Comparison of ENCODE assay signal across 2 cellular contexts in genomic region chr2:159715451-159715850, GRCh38.
TF ChIP-seq lines count a peak whose summit lies in the region.

No MANE protein-coding gene starts in this region.

TF ChIP-seq in PFSK-1, 5 proteins besides CTCF, POLR2A, EP300 and RAD21:
- TF ChIP-seq REST (IDR thresholded peaks at IDR 0.05; ENCODE audit: insufficient read depth in 1 of 2, low read depth in 2 of 2, low read length in 2 of 2), result no peak
- 0 out of 2 replicates have a peak, but pooled peaks have one; percentile 41 for TF ChIP-seq POLR2AphosphoS5 (IDR thresholded peaks at IDR 0.05; ENCODE audit: low read depth, low read length)
- no peak for TF ChIP-seq FOXP2 (optimal IDR thresholded peaks at IDR 0.05; ENCODE audit: borderline replicate concordance, extremely low read depth, extremely low read length, insufficient read depth)
TF ChIP-seq in PFSK-1: peak in this region for 1.

TF ChIP-seq in endothelial cell of umbilical vein, 7 proteins besides CTCF, POLR2A, EP300 and RAD21 (continued from another document):
- TF ChIP-seq MYC (IDR thresholded peaks at IDR 0.05; ENCODE audit: low read depth, low read length), result no peak
- no peak for TF ChIP-seq JUN (IDR thresholded peaks at IDR 0.05; ENCODE audit: borderline replicate concordance, insufficient read depth, insufficient read length, low read depth)
- no peak for TF ChIP-seq FOS (IDR thresholded peaks at IDR 0.05; ENCODE audit: borderline replicate concordance, insufficient read depth, low read length)
